17 cellular contexts compared by ENCODE assay signal in genomic region chr17:49624896-49625295, GRCh38. TPM values are rescaled to one million over a fixed set of nuclear protein-coding genes. Genes with fewer than 3 reads are reported as not detected.
DNase-seq lines count a peak whose midpoint lies in the region; ATAC-seq, FAIRE-seq and TF ChIP-seq lines count a peak whose summit lies in the region.
"Had no signal": no experiment of that assay in that cellular context is flagged by ENCODE, and none has a peak within 500 bp of the region (broad histone marks: within the 10 kb centered on the region; RNA-seq: fewer than 3 reads in every experiment).

No MANE protein-coding gene starts in this region.

- H3K4me3 ChIP-seq in astrocyte of the spinal cord (ENCODE audit: low read depth, low read length) (no peak overlapping the region), spleen (no peak overlapping the region)
- no peak overlapping the region for H3K4me3 ChIP-seq in effector memory CD4-positive, alpha-beta T cell (ENCODE audit: insufficient read depth, low read depth, low read length, poor library complexity, severe bottlenecking)
- H3K4me3 ChIP-seq: smooth muscle cell had no signal

- intact Hi-C loops in spleen (cut with DNase I; ENCODE audit: low total_unique reads): no loop called here

- H3K27ac ChIP-seq in effector memory CD4-positive, alpha-beta T cell (ENCODE audit: insufficient read depth, low read length, poor library complexity, severe bottlenecking): no peak overlapping the region
- H3K27ac ChIP-seq in spleen: no peak overlapping the region
- H3K27ac ChIP-seq: foreskin keratinocyte had no signal

- H3K36me3 ChIP-seq in effector memory CD4-positive, alpha-beta T cell (ENCODE audit: control insufficient read depth, insufficient read depth, low read length): peaks cover 15% of the 10 kb centered on the region
- peaks cover 0 to 58% (median 27%) of the 10 kb centered on the region in 6 donors for H3K36me3 ChIP-seq in spleen

- peak; percentile 33 for DNase-seq in AG08395 (ENCODE audit: low spot score)
- no peak for DNase-seq in H54 (ENCODE audit: insufficient read length, low spot score)
- peak; percentile 44 for DNase-seq in astrocyte of the spinal cord (ENCODE audit: low read depth, low spot score)
- peak; percentile 21 for DNase-seq in hepatic stellate cell (ENCODE audit: low spot score)
- no peak for DNase-seq in effector memory CD4-positive, alpha-beta T cell
- DNase-seq in spleen: no peak
- DNase-seq in activated CD4-positive, alpha-beta memory T cell treated with anti-CD3 and anti-CD28 coated beads, Interleukin-2, amount 10 ng/mL, durations not matched to agents 7 days and 5 days: no peak
- DNase-seq: activated CD4-positive, alpha-beta T cell treated with anti-CD3 and anti-CD28 coated beads, Interleukin-2, amount 10 ng/mL, durations not matched to agents 24 days and 14 days; activated effector memory CD4-positive, alpha-beta T cell treated with anti-CD3 and anti-CD28 coated beads, Interleukin-2, amount 50 U/mL, for 16 hours; DMS153; foreskin keratinocyte; NCI-H526 treated with DMSO at 0.1 percent for 48 hours; nephron progenitor cell; stimulated activated CD4-positive, alpha-beta T cell treated with anti-CD3 and anti-CD28 coated beads, Interleukin-4, amount 100 ng/mL, for 4 hours; T-helper 1 cell had no signal

- no peak for TF ChIP-seq POLR2A in H54 (IDR thresholded peaks at IDR 0.05; ENCODE audit: low read depth, low read length)
- no peak for TF ChIP-seq POLR2A in spleen (IDR thresholded peaks at IDR 0.05)

- 77 to 93% (median 92%) methylated on average over 3 of the region's 3 CpGs for WGBS in spleen, 5 donors

- H3K36me3 Mint-ChIP-seq in activated CD4-positive, alpha-beta memory T cell treated with anti-CD3 and anti-CD28 coated beads, Interleukin-2, amount 10 ng/mL, durations not matched to agents 7 days and 5 days (ENCODE audit: low read depth): peaks cover 19% of the 10 kb centered on the region

- TF ChIP-seq CTCF in astrocyte of the spinal cord (IDR thresholded peaks at IDR 0.05; ENCODE audit: low read depth, low read length): no peak
- no peak for TF ChIP-seq CTCF in spleen (IDR thresholded peaks at IDR 0.05 in 8 of 11, conservative IDR thresholded peaks at IDR 0.05 in 3 of 11)

- H3K27me3 ChIP-seq in effector memory CD4-positive, alpha-beta T cell (replicated peaks; ENCODE audit: control insufficient read depth, insufficient read depth, low read length, poor library complexity, severe bottlenecking): no peaks in the 10 kb centered on the region
- no peaks in the 10 kb centered on the region for H3K27me3 ChIP-seq in spleen (replicated peaks in 1 of 7)
- H3K27me3 ChIP-seq: foreskin keratinocyte had no signal

- CTCF ChIA-PET in activated CD4-positive, alpha-beta memory T cell treated with anti-CD3 and anti-CD28 coated beads, Interleukin-2, amount 10 ng/mL, durations not matched to agents 7 days and 5 days (lab: Charles Lee): no interaction called here

- in situ Hi-C loops in astrocyte of the spinal cord (cut with HindIII; ENCODE audit: low sequenced_read_pairs): no loop called here

- H3K27me3 Mint-ChIP-seq in activated CD4-positive, alpha-beta memory T cell treated with anti-CD3 and anti-CD28 coated beads, Interleukin-2, amount 10 ng/mL, durations not matched to agents 7 days and 5 days: no peaks in the 10 kb centered on the region
- H3K27me3 Mint-ChIP-seq: activated CD4-positive, alpha-beta T cell treated with anti-CD3 and anti-CD28 coated beads, Interleukin-2, amount 10 ng/mL, durations not matched to agents 24 days and 14 days had no signal

- H3K4me1 Mint-ChIP-seq in activated CD4-positive, alpha-beta memory T cell treated with anti-CD3 and anti-CD28 coated beads, Interleukin-2, amount 10 ng/mL, durations not matched to agents 7 days and 5 days: peaks cover 17% of the 10 kb centered on the region

- no peak for ATAC-seq in HG03175 (IDR thresholded peaks at IDR 0.05; ENCODE audit: unreplicated experiment)
- ATAC-seq: foreskin keratinocyte had no signal

- H3K4me1 ChIP-seq in effector memory CD4-positive, alpha-beta T cell (ENCODE audit: control insufficient read depth, insufficient read depth, low read length, poor library complexity, severe bottlenecking): no peaks in the 10 kb centered on the region
- H3K4me1 ChIP-seq in spleen: peaks cover 0 to 32% (median 13%) of the 10 kb centered on the region in 6 donors
- H3K4me1 ChIP-seq: foreskin keratinocyte had no signal

- H3K4me3 Mint-ChIP-seq in activated CD4-positive, alpha-beta memory T cell treated with anti-CD3 and anti-CD28 coated beads, Interleukin-2, amount 10 ng/mL, durations not matched to agents 7 days and 5 days: no peak overlapping the region
- H3K4me3 Mint-ChIP-seq: activated CD4-positive, alpha-beta T cell treated with anti-CD3 and anti-CD28 coated beads, Interleukin-2, amount 10 ng/mL, durations not matched to agents 24 days and 14 days; nephron progenitor cell had no signal

- no peaks in the 10 kb centered on the region for H3K9me3 ChIP-seq in effector memory CD4-positive, alpha-beta T cell (ENCODE audit: control insufficient read depth, low read length)
- no peaks in the 10 kb centered on the region for H3K9me3 ChIP-seq in spleen

- FAIRE-seq in H54 (lab: Jason Lieb, UNC): peak; percentile 60

- no peaks in the 10 kb centered on the region for H3K9me3 Mint-ChIP-seq in activated CD4-positive, alpha-beta memory T cell treated with anti-CD3 and anti-CD28 coated beads, Interleukin-2, amount 10 ng/mL, durations not matched to agents 7 days and 5 days
- H3K9me3 Mint-ChIP-seq: activated CD4-positive, alpha-beta T cell treated with anti-CD3 and anti-CD28 coated beads, Interleukin-2, amount 10 ng/mL, durations not matched to agents 24 days and 14 days; nephron progenitor cell had no signal

- no peak overlapping the region for H3K27ac Mint-ChIP-seq in activated CD4-positive, alpha-beta memory T cell treated with anti-CD3 and anti-CD28 coated beads, Interleukin-2, amount 10 ng/mL, durations not matched to agents 7 days and 5 days
- H3K27ac Mint-ChIP-seq: activated CD4-positive, alpha-beta T cell treated with anti-CD3 and anti-CD28 coated beads, Interleukin-2, amount 10 ng/mL, durations not matched to agents 24 days and 14 days; nephron progenitor cell had no signal

- POLR2A ChIA-PET in activated CD4-positive, alpha-beta memory T cell treated with anti-CD3 and anti-CD28 coated beads, Interleukin-2, amount 10 ng/mL, durations not matched to agents 7 days and 5 days (lab: Charles Lee): no interaction called here

RNA-seq across cellular contexts. Expression of gene NXPH3, which starts 49.2 kb away (rescaled TPM):
- 1 to 10 TPM in 5 of 7 donors, under 1 TPM in 2; 0.37 to 3.3 (median 2.0) TPM for total RNA-seq in spleen
- polyA plus RNA-seq in spleen: under 1 TPM; 0.37 to 0.48 (median 0.38) TPM
- total RNA-seq in activated CD4-positive, alpha-beta memory T cell treated with anti-CD3 and anti-CD28 coated beads, Interleukin-2, amount 10 ng/mL, durations not matched to agents 7 days and 5 days: not detected
- total RNA-seq: activated CD4-positive, alpha-beta T cell treated with anti-CD3 and anti-CD28 coated beads, Interleukin-2, amount 10 ng/mL, durations not matched to agents 24 days and 14 days had no signal

RNA-seq across cellular contexts. Expression of gene SPOP, which starts 53.0 kb away (rescaled TPM):
- 10 to 100 TPM; 54.6 to 86.4 (median 77.5) TPM for total RNA-seq in spleen
- 10 to 100 TPM; 23.7 to 35.7 (median 29.9) TPM for polyA plus RNA-seq in spleen
- total RNA-seq in activated CD4-positive, alpha-beta memory T cell treated with anti-CD3 and anti-CD28 coated beads, Interleukin-2, amount 10 ng/mL, durations not matched to agents 7 days and 5 days: 10 to 100 TPM; 52.2 to 57.8 TPM

Comparison
In these comparisons a context has a peak if more than half of its experiments do, and no peak if none do; other contexts are left out.
1. DNase-seq: peak in AG08395 (single experiment), astrocyte of the spinal cord (single experiment) and hepatic stellate cell (single experiment); none in H54 (single experiment), effector memory CD4-positive, alpha-beta T cell (0 of 3), spleen (single experiment) and activated CD4-positive, alpha-beta memory T cell treated with anti-CD3 and anti-CD28 coated beads, Interleukin-2, amount 10 ng/mL, durations not matched to agents 7 days and 5 days (single experiment).